23 cellular contexts compared by ENCODE assay signal in the genomic region with DNA sequence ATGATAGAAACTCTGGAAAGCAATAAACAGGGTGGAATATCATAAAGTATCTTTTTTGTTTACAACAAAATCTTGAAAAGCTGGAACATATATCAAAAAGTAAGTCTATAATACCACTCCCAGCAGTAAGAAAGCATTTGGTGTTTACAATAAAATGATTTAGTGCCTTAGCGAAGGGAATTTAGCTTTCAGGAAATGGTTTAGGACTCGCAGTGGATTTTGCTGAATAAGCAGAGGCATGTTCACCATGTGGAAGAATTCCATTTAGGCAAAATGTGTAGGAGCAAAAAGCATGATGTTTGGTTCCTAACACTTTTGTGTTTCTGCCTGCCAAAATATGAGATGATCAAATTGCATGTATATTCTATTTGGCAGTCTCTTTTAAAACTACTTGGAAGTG.
"Had no signal": no experiment of that assay in that cellular context is flagged by ENCODE, and none has a peak within 500 bp of the region (broad histone marks: within the 10 kb centered on the region; RNA-seq: fewer than 3 reads in every experiment).

No MANE protein-coding gene starts in this region.

- H3K9me3 ChIP-seq: gastroesophageal sphincter, heart left ventricle, mucosa of descending colon, stomach, thyroid gland had no signal

- H3K9me3 Mint-ChIP-seq: effector memory CD8-positive, alpha-beta T cell; natural killer cell treated with Interleukin-12 subunit alpha and Interleukin-12 subunit beta and Interleukin-15 and Interleukin-18, amount 100 ng/mL, for 72 hours; stimulated activated effector memory CD8-positive, alpha-beta T cell treated with anti-CD3 and anti-CD28 coated beads, Interleukin-12 subunit alpha, Interleukin-12 subunit beta, amount 100 ng/mL, for 72 hours had no signal

- H3K27ac ChIP-seq: coronary artery, foreskin keratinocyte, gastroesophageal sphincter, heart left ventricle, neural progenitor cell, parathyroid adenoma, stomach, thyroid gland had no signal

- ATAC-seq: effector memory CD8-positive, alpha-beta T cell; foreskin keratinocyte; gastroesophageal sphincter; heart left ventricle; left lobe of liver; mucosa of descending colon; natural killer cell treated with Interleukin-12 subunit alpha and Interleukin-12 subunit beta and Interleukin-15 and Interleukin-18, amount 100 ng/mL, for 72 hours; sciatic nerve; stimulated activated effector memory CD8-positive, alpha-beta T cell treated with anti-CD3 and anti-CD28 coated beads, Interleukin-12 subunit alpha, Interleukin-12 subunit beta, amount 100 ng/mL, for 72 hours had no signal

- H3K9ac ChIP-seq: neural progenitor cell, parathyroid adenoma had no signal

- H3K27me3 ChIP-seq: foreskin keratinocyte, gastroesophageal sphincter, heart left ventricle, neural progenitor cell, stomach, thyroid gland had no signal

- DNase-seq: effector memory CD8-positive, alpha-beta T cell; foreskin keratinocyte; heart left ventricle; mucosa of descending colon; naive B cell; stimulated activated CD4-positive, alpha-beta T cell treated with anti-CD3 and anti-CD28 coated beads, Interleukin-2, amount 100 ng/mL, for 24 hours; stimulated activated CD4-positive, alpha-beta T cell treated with anti-CD3 and anti-CD28 coated beads, Interleukin-4, amount 100 ng/mL, for 24 hours; stimulated activated naive CD4-positive, alpha-beta T cell treated with Interleukin-2 at 50 U/mL for 16 hours; stomach; thyroid gland had no signal

- H3K4me3 ChIP-seq: coronary artery, gastroesophageal sphincter, heart left ventricle, lung, mucosa of descending colon, neural progenitor cell, stomach, thyroid gland had no signal

- H2AFZ ChIP-seq: neural progenitor cell, parathyroid adenoma had no signal

- H3K79me2 ChIP-seq: parathyroid adenoma had no signal

- H3K27me3 Mint-ChIP-seq: effector memory CD8-positive, alpha-beta T cell; naive B cell; progenitor cell of endocrine pancreas; type B pancreatic cell had no signal

- H3K4me1 ChIP-seq: neural progenitor cell, parathyroid adenoma had no signal

- H3K4me3 Mint-ChIP-seq: effector memory CD8-positive, alpha-beta T cell; memory B cell; mesothelial cell of epicardium; naive B cell; natural killer cell treated with Interleukin-12 subunit alpha and Interleukin-12 subunit beta and Interleukin-15 and Interleukin-18, amount 100 ng/mL, for 72 hours; neural progenitor cell; stimulated activated effector memory CD8-positive, alpha-beta T cell treated with anti-CD3 and anti-CD28 coated beads, Interleukin-12 subunit alpha, Interleukin-12 subunit beta, amount 100 ng/mL, for 72 hours had no signal

- H3K36me3 Mint-ChIP-seq: memory B cell, naive B cell, type B pancreatic cell had no signal

- H3K4me2 ChIP-seq: neural progenitor cell had no signal

- H3K27ac Mint-ChIP-seq: effector memory CD8-positive, alpha-beta T cell; memory B cell; natural killer cell treated with Interleukin-12 subunit alpha and Interleukin-12 subunit beta and Interleukin-15 and Interleukin-18, amount 100 ng/mL, for 72 hours; neural progenitor cell; progenitor cell of endocrine pancreas; stimulated activated effector memory CD8-positive, alpha-beta T cell treated with anti-CD3 and anti-CD28 coated beads, Interleukin-12 subunit alpha, Interleukin-12 subunit beta, amount 100 ng/mL, for 72 hours; type B pancreatic cell had no signal

- H3K36me3 ChIP-seq: gastroesophageal sphincter, heart left ventricle, neural progenitor cell, stomach, thyroid gland had no signal
